In the genomic region with DNA sequence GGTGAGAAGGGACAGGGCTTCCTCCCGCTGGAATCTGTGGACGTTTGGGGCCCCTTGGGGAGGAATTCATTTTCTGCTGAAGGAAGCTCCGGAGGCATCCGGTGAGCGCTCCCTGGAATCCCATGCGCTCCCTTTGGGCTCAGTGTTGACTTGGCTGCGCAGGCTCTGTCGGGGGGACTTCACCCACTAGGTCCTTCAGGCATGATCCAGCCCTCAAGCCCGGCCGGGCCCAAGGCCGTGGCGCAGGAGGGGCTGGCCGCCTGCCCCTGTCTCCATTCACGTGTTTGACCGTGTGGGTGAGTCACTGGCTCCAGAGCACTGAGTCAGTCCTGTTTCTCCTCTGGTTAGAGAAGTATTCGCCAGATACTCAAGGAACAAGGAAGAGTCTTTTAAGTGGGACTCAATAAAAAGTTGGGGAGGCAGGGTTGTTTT, we compare ENCODE assay signal across 8 cellular contexts. TPM values are rescaled to one million over a fixed set of nuclear protein-coding genes. Genes with fewer than 3 reads are reported as not detected.
DNase-seq lines count a peak whose midpoint lies in the region; ATAC-seq and TF ChIP-seq lines count a peak whose summit lies in the region.

No MANE protein-coding gene starts in this region.

- 12 to 24% (median 19%) methylated on average over 16 of the region's 16 CpGs for WGBS in adipose tissue, 3 donors

- H3K9me3 ChIP-seq in cardiac muscle cell (ENCODE audit: low read depth) (no peaks in the 10 kb centered on the region), osteoblast (ENCODE audit: low read depth, low read length) (no peaks in the 10 kb centered on the region)

- peak overlapping the region; percentile 96 for H3K4me3 ChIP-seq in cardiac muscle cell
- H3K4me3 ChIP-seq in osteoblast (ENCODE audit: insufficient read depth, low read length): peak overlapping the region; percentile 83

- no peak overlapping the region for H3K27ac Mint-ChIP-seq in activated naive CD4-positive, alpha-beta T cell treated with anti-CD3 and anti-CD28 coated beads for 36 hours
- no peak overlapping the region for H3K27ac Mint-ChIP-seq in activated naive CD4-positive, alpha-beta T cell treated with anti-CD3 and anti-CD28 coated beads, Interleukin-2, amount 10 ng/mL, durations not matched to agents 7 days and 5 days

- H3K4me1 ChIP-seq in cardiac muscle cell (ENCODE audit: low read depth) (peaks cover 8% of the 10 kb centered on the region), osteoblast (ENCODE audit: insufficient read depth, low read length) (peaks cover 25% of the 10 kb centered on the region)

- H3K36me3 Mint-ChIP-seq in activated naive CD4-positive, alpha-beta T cell treated with anti-CD3 and anti-CD28 coated beads for 36 hours (ENCODE audit: low read depth): peaks cover 15% of the 10 kb centered on the region
- H3K36me3 Mint-ChIP-seq in activated naive CD4-positive, alpha-beta T cell treated with anti-CD3 and anti-CD28 coated beads, Interleukin-2, amount 10 ng/mL, durations not matched to agents 7 days and 5 days: no peaks in the 10 kb centered on the region

- no peaks in the 10 kb centered on the region for H3K36me3 ChIP-seq in cardiac muscle cell
- H3K36me3 ChIP-seq in osteoblast (ENCODE audit: insufficient read depth, low read length): peaks cover 10% of the 10 kb centered on the region

- TF ChIP-seq CTCF in cardiac muscle cell (IDR thresholded peaks at IDR 0.05; ENCODE audit: low read depth, low read length): no peak
- no peak for TF ChIP-seq CTCF in osteoblast (IDR thresholded peaks at IDR 0.05; ENCODE audit: extremely low read depth, low read depth, low read length)
- TF ChIP-seq CTCF in GM20000 (IDR thresholded peaks at IDR 0.05; ENCODE audit: extremely low read depth, missing control alignments): no peak
- no peak for TF ChIP-seq CTCF in GM10248 (IDR thresholded peaks at IDR 0.05; ENCODE audit: control extremely low read depth, extremely low read depth, low read depth, missing control alignments)

- peaks cover 7% of the 10 kb centered on the region for H3K27me3 Mint-ChIP-seq in activated naive CD4-positive, alpha-beta T cell treated with anti-CD3 and anti-CD28 coated beads for 36 hours (ENCODE audit: low read depth)
- H3K27me3 Mint-ChIP-seq in activated naive CD4-positive, alpha-beta T cell treated with anti-CD3 and anti-CD28 coated beads, Interleukin-2, amount 10 ng/mL, durations not matched to agents 7 days and 5 days: peaks cover 98% of the 10 kb centered on the region

- CTCF ChIA-PET in activated naive CD4-positive, alpha-beta T cell treated with anti-CD3 and anti-CD28 coated beads for 36 hours (lab: Charles Lee): interaction anchor here (0.8 kb wide), 1 partner anchor 33 kb away, joined by 3 read pairs; no protein-coding TSS in a partner anchor
- CTCF ChIA-PET in activated naive CD4-positive, alpha-beta T cell treated with anti-CD3 and anti-CD28 coated beads, Interleukin-2, amount 10 ng/mL, durations not matched to agents 7 days and 5 days (lab: Charles Lee): no interaction called here
- CTCF ChIA-PET in GM10248 (lab: Yijun Ruan, JAX): interaction anchor here (1.2 kb wide), 1 partner anchor 12 kb away, joined by 3 read pairs; no protein-coding TSS in a partner anchor

- peaks cover 37% of the 10 kb centered on the region for H3K4me1 Mint-ChIP-seq in activated naive CD4-positive, alpha-beta T cell treated with anti-CD3 and anti-CD28 coated beads for 36 hours (ENCODE audit: low read depth)
- peaks cover 19% of the 10 kb centered on the region for H3K4me1 Mint-ChIP-seq in activated naive CD4-positive, alpha-beta T cell treated with anti-CD3 and anti-CD28 coated beads, Interleukin-2, amount 10 ng/mL, durations not matched to agents 7 days and 5 days

- H3K27ac ChIP-seq in adipose tissue (ENCODE audit: low read depth, low read length): peak overlapping the region; percentile 81
- H3K27ac ChIP-seq in cardiac muscle cell: no peak overlapping the region
- peak overlapping the region; percentile 90 for H3K27ac ChIP-seq in osteoblast (ENCODE audit: low read depth, low read length)

- H4K20me1 ChIP-seq in osteoblast (ENCODE audit: insufficient read depth, low read length): peaks cover 49% of the 10 kb centered on the region

- intact Hi-C loops in activated naive CD4-positive, alpha-beta T cell treated with anti-CD3 and anti-CD28 coated beads for 36 hours (cut with micrococcal nuclease): loop anchor here (2.0 kb wide), 1 partner anchor 129 kb away; a partner anchor contains a TSS

- peak overlapping the region; percentile 73 for H3K4me3 Mint-ChIP-seq in activated naive CD4-positive, alpha-beta T cell treated with anti-CD3 and anti-CD28 coated beads for 36 hours
- no peak overlapping the region for H3K4me3 Mint-ChIP-seq in activated naive CD4-positive, alpha-beta T cell treated with anti-CD3 and anti-CD28 coated beads, Interleukin-2, amount 10 ng/mL, durations not matched to agents 7 days and 5 days

- DNase-seq in activated naive CD4-positive, alpha-beta T cell treated with anti-CD3 and anti-CD28 coated beads for 36 hours: no peak
- no peak for DNase-seq in activated naive CD4-positive, alpha-beta T cell treated with anti-CD3 and anti-CD28 coated beads, Interleukin-2, amount 10 ng/mL, durations not matched to agents 7 days and 5 days
- DNase-seq in cardiac muscle cell (ENCODE audit: low read depth in 1 of 2, low spot score in 1 of 2) (peak; percentile 43 to 97), osteoblast (ENCODE audit: insufficient read length, low spot score, missing footprints) (peak; percentile 98), GM20000 (ENCODE audit: low spot score) (no peak), GM10248 (ENCODE audit: extremely low spot score) (no peak)

- POLR2A ChIA-PET in GM10248 (lab: Yijun Ruan, JAX): no interaction called here

- peak overlapping the region; percentile 96 for H3K4me2 ChIP-seq in osteoblast (ENCODE audit: insufficient read depth, low read length)

- peak overlapping the region; percentile 71 for H2AFZ ChIP-seq in osteoblast (ENCODE audit: low read length)

- no peaks in the 10 kb centered on the region for H3K9me3 Mint-ChIP-seq in activated naive CD4-positive, alpha-beta T cell treated with anti-CD3 and anti-CD28 coated beads for 36 hours
- no peaks in the 10 kb centered on the region for H3K9me3 Mint-ChIP-seq in activated naive CD4-positive, alpha-beta T cell treated with anti-CD3 and anti-CD28 coated beads, Interleukin-2, amount 10 ng/mL, durations not matched to agents 7 days and 5 days

- no peak for ATAC-seq in activated CD4-positive, CD25-positive, alpha-beta regulatory T cell treated with anti-CD3 and anti-CD28 coated beads, Interleukin-2, amount 50 U/mL, for 24 hours

- H3K79me2 ChIP-seq in osteoblast (ENCODE audit: insufficient read depth, low read length): peaks cover 85% of the 10 kb centered on the region

- H3K27me3 ChIP-seq in cardiac muscle cell (no peaks in the 10 kb centered on the region), osteoblast (ENCODE audit: insufficient read depth, low read length) (no peaks in the 10 kb centered on the region)

RNA-seq across cellular contexts. Expression of a gene that starts 1.4 kb away (rescaled TPM):
- 10 to 100 TPM; 44.8 to 52.7 TPM for total RNA-seq in activated naive CD4-positive, alpha-beta T cell treated with anti-CD3 and anti-CD28 coated beads for 36 hours
- 100 to 1,000 TPM in 1 of 3 donors, 10 to 100 TPM in 2; 64.6 to 120 (median 97.7) TPM for polyA plus RNA-seq in adipose tissue
- 167 and 245 TPM in 2 replicates for total RNA-seq in cardiac muscle cell
- polyA plus RNA-seq in cardiac muscle cell: 72.5 and 77.9 TPM in 2 replicates
- total RNA-seq in osteoblast: 426 and 429 TPM in 2 replicates

Comparison
In these comparisons a context has a peak if more than half of its experiments do, and no peak if none do; other contexts are left out.
1. DNase-seq: peak in cardiac muscle cell (2 of 2) and osteoblast (single experiment); none in activated naive CD4-positive, alpha-beta T cell treated with anti-CD3 and anti-CD28 coated beads for 36 hours (single experiment), activated naive CD4-positive, alpha-beta T cell treated with anti-CD3 and anti-CD28 coated beads, Interleukin-2, amount 10 ng/mL, durations not matched to agents 7 days and 5 days (single experiment), GM20000 (single experiment) and GM10248 (single experiment).